8 cellular contexts compared by ENCODE assay signal in the genomic region with DNA sequence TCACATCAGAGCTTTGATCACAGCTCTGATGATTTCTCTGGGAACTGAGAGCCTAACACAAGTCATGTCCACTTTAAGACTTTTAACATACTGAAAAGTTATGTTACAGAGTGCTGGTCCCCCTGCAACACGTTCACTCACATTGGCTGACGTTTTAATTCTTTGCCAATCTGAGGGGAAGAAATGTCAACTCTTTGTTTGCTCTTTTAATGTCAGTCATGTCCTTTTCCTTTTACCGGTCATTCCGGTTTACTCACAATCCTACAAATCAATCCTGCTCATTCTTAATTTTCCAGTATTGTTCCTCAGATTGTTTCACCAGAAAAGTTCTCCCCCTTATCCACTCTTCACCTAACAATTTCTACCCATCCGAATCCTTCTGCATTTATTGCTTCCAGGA. TPM values are rescaled to one million over a fixed set of nuclear protein-coding genes. Genes with fewer than 3 reads are reported as not detected.
DNase-seq lines count a peak whose midpoint lies in the region; ATAC-seq and TF ChIP-seq lines count a peak whose summit lies in the region.

No MANE protein-coding gene starts in this region.

- no peaks in the 10 kb centered on the region for H3K27me3 ChIP-seq in HAP-1 (ENCODE audit: low read depth)
- H3K27me3 ChIP-seq in SU-DHL-6 (ENCODE audit: low read length): no peaks in the 10 kb centered on the region
- H3K27me3 ChIP-seq in gastroesophageal sphincter: no peaks in the 10 kb centered on the region
- no peaks in the 10 kb centered on the region for H3K27me3 ChIP-seq in skeletal muscle tissue (ENCODE audit: control insufficient read depth in 3 of 3, insufficient read depth in 3 of 3, low read length in 3 of 3)

- TF ChIP-seq POLR2A in gastroesophageal sphincter (IDR thresholded peaks at IDR 0.05) (no peak), GM18505 (IDR thresholded peaks at IDR 0.05; ENCODE audit: borderline replicate concordance, extremely low read depth, insufficient read depth, insufficient read length) (no peak)

- no peak for DNase-seq in HAP-1 (ENCODE audit: low spot score in 2 of 2)
- no peak for DNase-seq in H4 (ENCODE audit: low spot score)

- H3K27ac ChIP-seq in SU-DHL-6 (ENCODE audit: low read depth, low read length): no peak overlapping the region
- peak overlapping the region; percentile 76 to 92 (median 88) for H3K27ac ChIP-seq in gastroesophageal sphincter
- H3K27ac ChIP-seq in skeletal muscle tissue (ENCODE audit: low read depth, low read length): peak overlapping the region; percentile 83

- WGBS in gastroesophageal sphincter (ENCODE audit: low coverage in 1 of 2), 2 donors: 46 to 60% methylated on average over 5 of the region's 5 CpGs

- no peak for ATAC-seq in gastroesophageal sphincter
- no peak for ATAC-seq in HG02610 (IDR thresholded peaks at IDR 0.05; ENCODE audit: unreplicated experiment)
- no peak for ATAC-seq in GM18505 (IDR thresholded peaks at IDR 0.05; ENCODE audit: unreplicated experiment)
- no peak for ATAC-seq in GM18873 (IDR thresholded peaks at IDR 0.05; ENCODE audit: low FRiP score, unreplicated experiment)

- H3K4me2 ChIP-seq in SU-DHL-6 (ENCODE audit: low read depth, low read length, poor library complexity, severe bottlenecking): peak overlapping the region; percentile 67

- H2AFZ ChIP-seq in SU-DHL-6 (ENCODE audit: low read depth, low read length, severe bottlenecking): peak overlapping the region; percentile 65

- H3K9ac ChIP-seq in SU-DHL-6 (ENCODE audit: low read length) (peak overlapping the region; percentile 80), skeletal muscle tissue (ENCODE audit: low read depth in 1 of 3, low read length in 3 of 3) (peak overlapping the region; percentile 73 to 92 (median 81))

- no peaks in the 10 kb centered on the region for H3K36me3 ChIP-seq in HAP-1 (replicated peaks)
- no peaks in the 10 kb centered on the region for H3K36me3 ChIP-seq in SU-DHL-6 (ENCODE audit: low read length)
- no peaks in the 10 kb centered on the region for H3K36me3 ChIP-seq in gastroesophageal sphincter
- H3K36me3 ChIP-seq in skeletal muscle tissue (ENCODE audit: control insufficient read depth in 3 of 3, insufficient read depth in 3 of 3, low read length in 3 of 3): no peaks in the 10 kb centered on the region

- H3K9me3 ChIP-seq in HAP-1 (no peaks in the 10 kb centered on the region), SU-DHL-6 (ENCODE audit: insufficient read depth, low read length) (no peaks in the 10 kb centered on the region), gastroesophageal sphincter (no peaks in the 10 kb centered on the region), skeletal muscle tissue (ENCODE audit: control insufficient read depth in 3 of 3, low read length in 3 of 3) (no peaks in the 10 kb centered on the region)

- peaks cover 40% of the 10 kb centered on the region for H3K4me1 ChIP-seq in HAP-1
- peaks cover 4 to 49% (median 18%) of the 10 kb centered on the region in 3 donors for H3K4me1 ChIP-seq in gastroesophageal sphincter
- peaks cover 25 to 40% (median 28%) of the 10 kb centered on the region in 3 donors for H3K4me1 ChIP-seq in skeletal muscle tissue (ENCODE audit: control insufficient read depth in 3 of 3, insufficient read depth in 3 of 3, low read length in 3 of 3)

- peak overlapping the region; percentile 79 for H3K4me3 ChIP-seq in HAP-1
- H3K4me3 ChIP-seq in SU-DHL-6 (ENCODE audit: insufficient read depth, low read length, poor library complexity, severe bottlenecking): peak overlapping the region; percentile 86
- H3K4me3 ChIP-seq in gastroesophageal sphincter: peak overlapping the region; percentile 43 to 89
- H3K4me3 ChIP-seq in skeletal muscle tissue (ENCODE audit: low read length in 3 of 3): peak overlapping the region; percentile 93 to 95 (median 94)

- H3K79me2 ChIP-seq in SU-DHL-6 (ENCODE audit: insufficient read depth, low read length): peaks cover 40% of the 10 kb centered on the region

- no peak for TF ChIP-seq CTCF in SU-DHL-6 (IDR thresholded peaks at IDR 0.05; ENCODE audit: insufficient read depth, low read length, poor library complexity, severe bottlenecking)
- no peak for TF ChIP-seq CTCF in gastroesophageal sphincter (IDR thresholded peaks at IDR 0.05)

- H4K20me1 ChIP-seq in SU-DHL-6 (ENCODE audit: low read depth, low read length): no peaks in the 10 kb centered on the region; the same call in 1 of the 2 replicates

- H3F3A ChIP-seq in SU-DHL-6 (ENCODE audit: insufficient read depth): no peaks in the 10 kb centered on the region

- H3K9me2 ChIP-seq in SU-DHL-6 (replicated peaks; ENCODE audit: insufficient read depth, low read length): no peaks in the 10 kb centered on the region

- in situ Hi-C loops in HAP-1 (cut with MboI; ENCODE audit: low sequenced_read_pairs): no loop called here

- TF ChIP-seq EP300 in gastroesophageal sphincter (IDR thresholded peaks at IDR 0.05): no peak

RNA-seq across cellular contexts. Expression of a gene that starts 1.0 kb away (rescaled TPM):
- total RNA-seq in gastroesophageal sphincter (100 to 1,000 TPM in 2 of 4 donors, 10 to 100 TPM in 2; 69.1 to 117 (median 98.6) TPM), skeletal muscle tissue (53.8 TPM)
- total RNA-seq in H4 (2014; rRNA removed; shearing (Covaris generic)): 41.5 and 55.6 TPM in 2 replicates
